In genomic region chr20:48571945-48572589, GRCh38 we compare ENCODE assay signal across 17 cellular contexts.
DNase-seq lines count a peak whose midpoint lies in the region; ATAC-seq, FAIRE-seq and TF ChIP-seq lines count a peak whose summit lies in the region.
"Had no signal": no experiment of that assay in that cellular context is flagged by ENCODE, and none has a peak within 500 bp of the region (broad histone marks: within the 10 kb centered on the region; RNA-seq: fewer than 3 reads in every experiment).

No MANE protein-coding gene starts in this region.

- no peak overlapping the region for H3K4me3 Mint-ChIP-seq in H9
- H3K4me3 Mint-ChIP-seq in osteocyte (ENCODE audit: unreplicated experiment), result no peak overlapping the region
- no peak overlapping the region for H3K4me3 Mint-ChIP-seq in activated CD8-positive, alpha-beta T cell treated with anti-CD3 and anti-CD28 coated beads, Interleukin-2, amount 10 ng/mL, durations not matched to agents 7 days and 5 days
- H3K4me3 Mint-ChIP-seq: CD4-positive, CD25-positive, alpha-beta regulatory T cell had no signal

- in situ Hi-C loops in K562 (cut with MboI), result no loop called here

- H3K9ac ChIP-seq in H9 (ENCODE audit: extremely low read depth, insufficient read length, low read length), result no peak overlapping the region
- H3K9ac ChIP-seq in K562 (ENCODE audit: insufficient read depth in 1 of 2, low read depth in 2 of 2, low read length in 2 of 2), result no peak overlapping the region

- DNase-seq in H9, result no peak
- no peak for DNase-seq in K562 (ENCODE audit: extremely low read depth in 1 of 4, low spot score in 3 of 4)
- DNase-seq in osteocyte (ENCODE audit: extremely low spot score, unreplicated experiment), result no peak
- peak; percentile 55 for DNase-seq in stromal cell of bone marrow (ENCODE audit: low read depth)
- DNase-seq in left lung, result no peak
- DNase-seq in DMS153 treated with DMSO at 0.1 percent for 48 hours (lab: John Stamatoyannopoulos, UW; ENCODE audit: unreplicated experiment), result no peak
- DNase-seq in activated CD8-positive, alpha-beta T cell treated with anti-CD3 and anti-CD28 coated beads, Interleukin-2, amount 10 ng/mL, durations not matched to agents 7 days and 5 days, result no peak
- DNase-seq: Caco-2; CD4-positive, CD25-positive, alpha-beta regulatory T cell; DMS153; EL; NCI-H1417 treated with DMSO at 0.1 percent for 48 hours; NCI-H2029; NCI-H748 treated with DMSO at 0.1 percent for 48 hours; PC-3 had no signal

- no peak overlapping the region for H3K27ac ChIP-seq in H9 (ENCODE audit: insufficient read length, low read depth, low read length)
- no peak overlapping the region for H3K27ac ChIP-seq in K562 (ENCODE audit: extremely low read depth, low read depth, low read length)
- no peak overlapping the region for H3K27ac ChIP-seq in left lung
- H3K27ac ChIP-seq: SJSA1 had no signal

- H3K9me1 ChIP-seq in K562 (ENCODE audit: control insufficient read depth, insufficient read depth, low read length), result no peaks in the 10 kb centered on the region

- H3K23ac ChIP-seq in H9 (ENCODE audit: insufficient read length, low read depth, low read length), result no peak overlapping the region

- no peak for ATAC-seq in K562
- ATAC-seq in left lung, result no peak
- no peak for ATAC-seq in activated CD8-positive, alpha-beta T cell treated with anti-CD3 and anti-CD28 coated beads, Interleukin-2, amount 10 ng/mL, durations not matched to agents 7 days and 5 days
- ATAC-seq: PC-3 had no signal

- no peak overlapping the region for H3K4ac ChIP-seq in H9 (ENCODE audit: low read depth, low read length)

- CTCF ChIA-PET in K562 (lab: Yijun Ruan, JAX; ENCODE audit: low intra/inter-chr PET ratio), result no interaction called here
- CTCF ChIA-PET in activated CD8-positive, alpha-beta T cell treated with anti-CD3 and anti-CD28 coated beads, Interleukin-2, amount 10 ng/mL, durations not matched to agents 7 days and 5 days (lab: Charles Lee), result no interaction called here

- no peak overlapping the region for H2BK12ac ChIP-seq in H9 (ENCODE audit: insufficient read length, low read depth, low read length)

- no peaks in the 10 kb centered on the region for H3K36me3 Mint-ChIP-seq in H9 (ENCODE audit: insufficient read depth in 1 of 3, low read depth in 3 of 3)
- H3K36me3 Mint-ChIP-seq in osteocyte (ENCODE audit: unreplicated experiment), result no peaks in the 10 kb centered on the region
- no peaks in the 10 kb centered on the region for H3K36me3 Mint-ChIP-seq in activated CD8-positive, alpha-beta T cell treated with anti-CD3 and anti-CD28 coated beads, Interleukin-2, amount 10 ng/mL, durations not matched to agents 7 days and 5 days (ENCODE audit: low read depth)
- H3K36me3 Mint-ChIP-seq: CD4-positive, CD25-positive, alpha-beta regulatory T cell had no signal

- H3K56ac ChIP-seq in H9 (ENCODE audit: insufficient read length, low read depth, low read length), result no peak overlapping the region

- no peaks in the 10 kb centered on the region for H3K27me3 ChIP-seq in H9 (ENCODE audit: insufficient read depth, low read length)
- H3K27me3 ChIP-seq in K562 (ENCODE audit: control insufficient read depth in 2 of 2, insufficient read depth in 2 of 2, low read length in 2 of 2), result peaks cover 0 to 27% of the 10 kb centered on the region in 2 experiments; a peak in 4 of 5 replicates
- H3K27me3 ChIP-seq in left lung, result peaks cover 0 to 33% of the 10 kb centered on the region in 2 donors

- H2AK5ac ChIP-seq in H9 (ENCODE audit: insufficient read length, low read length), result no peak overlapping the region

- no peaks in the 10 kb centered on the region for H3K9me3 Mint-ChIP-seq in H9
- H3K9me3 Mint-ChIP-seq in osteocyte (ENCODE audit: unreplicated experiment), result no peaks in the 10 kb centered on the region
- H3K9me3 Mint-ChIP-seq in activated CD8-positive, alpha-beta T cell treated with anti-CD3 and anti-CD28 coated beads, Interleukin-2, amount 10 ng/mL, durations not matched to agents 7 days and 5 days (ENCODE audit: insufficient read depth), result no peaks in the 10 kb centered on the region
- H3K9me3 Mint-ChIP-seq: CD4-positive, CD25-positive, alpha-beta regulatory T cell had no signal

- no peak for TF ChIP-seq POLR2A in K562 (conservative IDR thresholded peaks at IDR 0.05)

- H3K79me2 ChIP-seq in H9 (ENCODE audit: insufficient read depth, low read length) (no peaks in the 10 kb centered on the region), K562 (ENCODE audit: control insufficient read depth, insufficient read depth, low read length) (no peaks in the 10 kb centered on the region)

- H2BK120ac ChIP-seq in H9 (ENCODE audit: low read depth, low read length, poor library complexity, severe bottlenecking), result no peak overlapping the region

- no peak overlapping the region for H4K91ac ChIP-seq in H9 (ENCODE audit: insufficient read length, low read depth, low read length)

- H3K4me1 ChIP-seq in H9 (ENCODE audit: insufficient read depth, low read length), result no peaks in the 10 kb centered on the region
- no peaks in the 10 kb centered on the region for H3K4me1 ChIP-seq in K562 (replicated peaks in 1 of 2; ENCODE audit: control insufficient read depth in 2 of 2, insufficient read depth in 2 of 2, low read length in 2 of 2)
- H3K4me1 ChIP-seq in left lung, result no peaks in the 10 kb centered on the region
- H3K4me1 ChIP-seq: HAP-1, SJSA1 had no signal

- no peak overlapping the region for H4K5ac ChIP-seq in H9 (ENCODE audit: insufficient read length, low read depth, low read length)

- peaks cover 3 to 9% of the 10 kb centered on the region in 2 experiments; a peak in 2 of 4 replicates for H3K4me1 Mint-ChIP-seq in H9
- H3K4me1 Mint-ChIP-seq in osteocyte (ENCODE audit: unreplicated experiment), result peaks cover 7% of the 10 kb centered on the region
- H3K4me1 Mint-ChIP-seq in activated CD8-positive, alpha-beta T cell treated with anti-CD3 and anti-CD28 coated beads, Interleukin-2, amount 10 ng/mL, durations not matched to agents 7 days and 5 days (ENCODE audit: low read depth), result no peaks in the 10 kb centered on the region

- TF ChIP-seq RAD21 in K562 (CRISPR knock-in tag; conservative IDR thresholded peaks at IDR 0.05 in 1 of 2, IDR thresholded peaks at IDR 0.05 in 1 of 2), result no peak

- no peak overlapping the region for H2BK15ac ChIP-seq in H9 (ENCODE audit: low read depth, low read length)

- H3K4me2 ChIP-seq in H9 (ENCODE audit: insufficient read depth, insufficient read length, low read length) (no peak overlapping the region), K562 (ENCODE audit: insufficient read depth, low read length) (no peak overlapping the region)

- no peak overlapping the region for H2BK20ac ChIP-seq in H9 (ENCODE audit: low read depth, low read length, poor library complexity, severe bottlenecking)

- WGBS in H9 (ENCODE audit: extremely low coverage, insufficient read length, low lambda C conversion rate), result no CpG with 5 or more reads among the region's 12 CpGs
- WGBS in K562 (ENCODE audit: insufficient coverage, low coverage, missing lambda C conversion rate), result under 1% methylated on average over 12 of the region's 12 CpGs

- H4K8ac ChIP-seq in H9 (replicated peaks; ENCODE audit: insufficient read length, low read depth, low read length), result no peak overlapping the region

- H3K27me3 Mint-ChIP-seq in H9 (ENCODE audit: low read depth) (no peaks in the 10 kb centered on the region; the same call in none of the 2 replicates), osteocyte (ENCODE audit: unreplicated experiment) (peaks cover 52% of the 10 kb centered on the region)
- peaks cover 5% of the 10 kb centered on the region for H3K27me3 Mint-ChIP-seq in activated CD8-positive, alpha-beta T cell treated with anti-CD3 and anti-CD28 coated beads, Interleukin-2, amount 10 ng/mL, durations not matched to agents 7 days and 5 days (ENCODE audit: low read depth)

- no TSS peak for BruUV-seq in K562 (replicated peaks; lab: Mats Ljungman, UMichigan)

- POLR2A ChIA-PET in K562 (lab: Yijun Ruan, JAX), result interaction anchor here (0.6 kb wide), 1 partner anchor 847 kb away, joined by 4 read pairs; no protein-coding TSS in a partner anchor
- POLR2A ChIA-PET in activated CD8-positive, alpha-beta T cell treated with anti-CD3 and anti-CD28 coated beads, Interleukin-2, amount 10 ng/mL, durations not matched to agents 7 days and 5 days (lab: Charles Lee), result no interaction called here

- H4K20me1 ChIP-seq in H9 (ENCODE audit: control insufficient read depth, insufficient read depth, insufficient read length), result no peaks in the 10 kb centered on the region
- H4K20me1 ChIP-seq in K562 (replicated peaks; ENCODE audit: control insufficient read depth, insufficient read depth, low read length), result no peaks in the 10 kb centered on the region

- no peak overlapping the region for H3T11ph ChIP-seq in H9 (ENCODE audit: low read length)

- H3K4me3 ChIP-seq in K562 (no peak overlapping the region), left lung (no peak overlapping the region)
- H3K4me3 ChIP-seq: HAP-1, SJSA1 had no signal

- intact Hi-C loops in K562 (cut with micrococcal nuclease), result no loop called here
- intact Hi-C loops in left lung (cut with DNase I), result no loop called here

- no peak overlapping the region for H2BK5ac ChIP-seq in H9 (ENCODE audit: insufficient read length, low read length)

- H3K9me3 ChIP-seq in H9 (ENCODE audit: control insufficient read depth, low read depth, low read length), result no peaks in the 10 kb centered on the region
- H3K9me3 ChIP-seq in K562 (replicated peaks; ENCODE audit: control insufficient read depth, insufficient read depth, low read depth, low read length), result no peaks in the 10 kb centered on the region
- no peaks in the 10 kb centered on the region for H3K9me3 ChIP-seq in left lung
- H3K9me3 ChIP-seq: Caco-2, HAP-1, SJSA1 had no signal

- no peak for TF ChIP-seq CTCF in H9 (conservative IDR thresholded peaks at IDR 0.05)
- TF ChIP-seq CTCF in K562 (IDR thresholded peaks at IDR 0.05 in 2 of 3, conservative IDR thresholded peaks at IDR 0.05 in 1 of 3; ENCODE audit: insufficient read depth in 2 of 3, low read depth in 1 of 3, low read length in 3 of 3), result no peak
- TF ChIP-seq CTCF in osteocyte (IDR thresholded peaks at IDR 0.05), result no peak
- TF ChIP-seq CTCF in left lung (IDR thresholded peaks at IDR 0.05), result no peak

- H3K18ac ChIP-seq in H9 (ENCODE audit: insufficient read length, low read depth, low read length), result peak overlapping the region; percentile 51

- H3K79me1 ChIP-seq in H9 (ENCODE audit: insufficient read depth, low read depth, low read length, poor library complexity, severe bottlenecking), result no peaks in the 10 kb centered on the region

- H3K27ac Mint-ChIP-seq in H9 (no peak overlapping the region), osteocyte (ENCODE audit: unreplicated experiment) (peak overlapping the region; percentile 8)
- no peak overlapping the region for H3K27ac Mint-ChIP-seq in activated CD8-positive, alpha-beta T cell treated with anti-CD3 and anti-CD28 coated beads, Interleukin-2, amount 10 ng/mL, durations not matched to agents 7 days and 5 days
- H3K27ac Mint-ChIP-seq: CD4-positive, CD25-positive, alpha-beta regulatory T cell had no signal

- no peak overlapping the region for H2AFZ ChIP-seq in H9 (ENCODE audit: low read length)
- H2AFZ ChIP-seq in K562 (ENCODE audit: low read depth, low read length), result no peak overlapping the region

- no peak for FAIRE-seq in K562 (lab: Jason Lieb, UNC)

- H3K23me2 ChIP-seq in H9 (ENCODE audit: insufficient read length, low read depth, low read length, poor library complexity, severe bottlenecking), result no peaks in the 10 kb centered on the region

- no peak for TF ChIP-seq EP300 in K562 (IDR thresholded peaks at IDR 0.05; ENCODE audit: low read length)

- no peak overlapping the region for H3K14ac ChIP-seq in H9 (ENCODE audit: insufficient read depth, low read length)

- no peaks in the 10 kb centered on the region for H3K36me3 ChIP-seq in K562 (ENCODE audit: control insufficient read depth, insufficient read depth, low read length)
- H3K36me3 ChIP-seq in left lung, result no peaks in the 10 kb centered on the region
- H3K36me3 ChIP-seq: HAP-1, SJSA1 had no signal
